Comparison of ENCODE assay signal across 19 cellular contexts in the genomic region with DNA sequence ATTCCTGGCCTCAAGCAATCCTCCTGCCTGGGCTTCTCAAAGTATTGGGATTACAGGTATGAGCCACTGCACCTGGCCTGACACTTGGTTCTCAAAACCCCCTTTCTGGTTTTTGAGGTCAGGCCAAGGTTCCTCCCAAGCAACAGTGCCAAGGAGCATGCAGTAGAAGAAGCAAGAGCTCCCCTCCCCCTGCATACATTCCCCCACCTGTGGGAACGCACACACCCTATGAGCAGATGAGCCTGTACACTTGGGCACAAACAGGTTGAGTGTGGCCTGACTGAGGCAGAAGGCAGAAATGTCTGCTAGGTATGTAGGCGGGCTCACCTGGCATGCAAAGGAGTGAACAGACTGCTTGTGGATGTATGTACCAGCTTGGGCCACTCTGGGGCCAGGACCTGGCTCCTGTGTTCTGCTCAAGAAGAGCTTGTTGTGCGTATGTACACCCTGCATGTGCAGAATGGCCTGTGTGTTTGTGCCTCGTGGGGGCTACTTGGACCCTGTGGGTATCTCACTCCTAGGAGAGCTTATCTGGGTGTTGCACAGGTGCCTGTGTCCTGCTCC. TPM values are rescaled to one million over a fixed set of nuclear protein-coding genes. Genes with fewer than 3 reads are reported as not detected.
DNase-seq lines count a peak whose midpoint lies in the region; ATAC-seq, FAIRE-seq and TF ChIP-seq lines count a peak whose summit lies in the region.
"Had no signal": no experiment of that assay in that cellular context is flagged by ENCODE, and none has a peak within 500 bp of the region (broad histone marks: within the 10 kb centered on the region; RNA-seq: fewer than 3 reads in every experiment).

No MANE protein-coding gene starts in this region.

- H3K27me3 Mint-ChIP-seq in stimulated activated naive CD8-positive, alpha-beta T cell treated with anti-CD3 and anti-CD28 coated beads, Interleukin-15, Interleukin-2, amounts not matched to agents 100 ng/mL and 50 ng/mL, for 24 hours: peaks cover 30% of the 10 kb centered on the region
- H3K27me3 Mint-ChIP-seq in activated CD8-positive, alpha-beta T cell treated with anti-CD3 and anti-CD28 coated beads for 36 hours: peaks cover 24% of the 10 kb centered on the region

- no peak overlapping the region for H2AFZ ChIP-seq in keratinocyte (ENCODE audit: control insufficient read depth, low read length)

- no peak overlapping the region for H3K27ac Mint-ChIP-seq in stimulated activated naive CD8-positive, alpha-beta T cell treated with anti-CD3 and anti-CD28 coated beads, Interleukin-15, Interleukin-2, amounts not matched to agents 100 ng/mL and 50 ng/mL, for 24 hours
- H3K27ac Mint-ChIP-seq in activated CD8-positive, alpha-beta T cell treated with anti-CD3 and anti-CD28 coated beads for 36 hours: no peak overlapping the region

- no peaks in the 10 kb centered on the region for H3K9me3 Mint-ChIP-seq in stimulated activated naive CD8-positive, alpha-beta T cell treated with anti-CD3 and anti-CD28 coated beads, Interleukin-15, Interleukin-2, amounts not matched to agents 100 ng/mL and 50 ng/mL, for 24 hours
- no peaks in the 10 kb centered on the region for H3K9me3 Mint-ChIP-seq in activated CD8-positive, alpha-beta T cell treated with anti-CD3 and anti-CD28 coated beads for 36 hours

- H3K4me3 ChIP-seq in keratinocyte (ENCODE audit: control insufficient read depth in 2 of 3, extremely low read depth in 1 of 3, insufficient read depth in 2 of 3, low read depth in 1 of 3, low read length in 3 of 3): no peak overlapping the region
- H3K4me3 ChIP-seq: thoracic aorta had no signal

- intact Hi-C loops in activated CD8-positive, alpha-beta T cell treated with anti-CD3 and anti-CD28 coated beads for 36 hours (cut with micrococcal nuclease): no loop called here

- H3K9ac ChIP-seq in keratinocyte (ENCODE audit: control insufficient read depth, extremely low read depth, insufficient read depth, low read length): no peak overlapping the region

- no peaks in the 10 kb centered on the region for H3K79me2 ChIP-seq in keratinocyte (ENCODE audit: control insufficient read depth, insufficient read depth, low read length)

- no peak for FAIRE-seq in keratinocyte (lab: Jason Lieb, UNC)
- FAIRE-seq: RCC 7860 had no signal

- no peaks in the 10 kb centered on the region for H3K36me3 ChIP-seq in keratinocyte (ENCODE audit: control insufficient read depth in 2 of 2, extremely low read depth in 1 of 2, insufficient read depth in 2 of 2, low read length in 2 of 2)
- H3K36me3 ChIP-seq: thoracic aorta had no signal

- CTCF ChIA-PET in activated CD8-positive, alpha-beta T cell treated with anti-CD3 and anti-CD28 coated beads for 36 hours (lab: Charles Lee): interaction anchor here (0.9 to 2.4 kb wide), 5 partner anchors 12 to 53 kb away, joined by 3 to 6 read pairs (median 3); no protein-coding TSS in a partner anchor

- peak overlapping the region; percentile 27 for H3K4me2 ChIP-seq in keratinocyte (ENCODE audit: control insufficient read depth, extremely low read depth, insufficient read depth, low read depth, low read length)

- no peaks in the 10 kb centered on the region for H3K9me3 ChIP-seq in keratinocyte (ENCODE audit: control insufficient read depth, low read depth, low read length)
- H3K9me3 ChIP-seq: thoracic aorta had no signal

- TF ChIP-seq CTCF in activated CD8-positive, alpha-beta T cell treated with anti-CD3 and anti-CD28 coated beads for 36 hours (IDR thresholded peaks at IDR 0.05): no peak
- no peak for TF ChIP-seq CTCF in keratinocyte (optimal IDR thresholded peaks at IDR 0.05 in 1 of 3, IDR thresholded peaks at IDR 0.05 in 1 of 3, conservative IDR thresholded peaks at IDR 0.05 in 1 of 3; ENCODE audit: extremely low read depth in 1 of 3, insufficient read depth in 2 of 3, low read length in 3 of 3)

- peaks cover 21% of the 10 kb centered on the region for H3K4me1 ChIP-seq in keratinocyte (ENCODE audit: control insufficient read depth, extremely low read depth, insufficient read depth, low read length)

- POLR2A ChIA-PET in activated CD8-positive, alpha-beta T cell treated with anti-CD3 and anti-CD28 coated beads for 36 hours (lab: Charles Lee): interaction anchor here (0.6 to 1.4 kb wide), 5 partner anchors 11 to 358 kb away, joined by 3 to 5 read pairs (median 3); partner anchors contain the start of gene FAF2

- H3K9me1 ChIP-seq in keratinocyte (ENCODE audit: control insufficient read depth, extremely low read depth, insufficient read depth, low read length): peaks cover 2% of the 10 kb centered on the region

- ATAC-seq in stimulated activated naive CD8-positive, alpha-beta T cell treated with anti-CD3 and anti-CD28 coated beads, Interleukin-15, Interleukin-2, amounts not matched to agents 100 U/mL and 50 U/mL, for 24 hours: no peak
- no peak for ATAC-seq in activated CD8-positive, alpha-beta T cell treated with anti-CD3 and anti-CD28 coated beads for 36 hours
- ATAC-seq in HG03108 (IDR thresholded peaks at IDR 0.05; ENCODE audit: unreplicated experiment) (no peak), GM18502 (IDR thresholded peaks at IDR 0.05; ENCODE audit: poor library complexity, unreplicated experiment) (no peak), GM18907 (IDR thresholded peaks at IDR 0.05; ENCODE audit: unreplicated experiment) (no peak)

- peak overlapping the region; percentile 88 for H3K4me3 Mint-ChIP-seq in stimulated activated naive CD8-positive, alpha-beta T cell treated with anti-CD3 and anti-CD28 coated beads, Interleukin-15, Interleukin-2, amounts not matched to agents 100 ng/mL and 50 ng/mL, for 24 hours
- H3K4me3 Mint-ChIP-seq in activated CD8-positive, alpha-beta T cell treated with anti-CD3 and anti-CD28 coated beads for 36 hours: peak overlapping the region; percentile 80

- H3K27me3 ChIP-seq in keratinocyte (ENCODE audit: control insufficient read depth, extremely low read depth, insufficient read depth, low read length): no peaks in the 10 kb centered on the region

- DNase-seq in stimulated activated naive CD8-positive, alpha-beta T cell treated with anti-CD3 and anti-CD28 coated beads, Interleukin-15, Interleukin-2, amounts not matched to agents 100 U/mL and 50 U/mL, for 24 hours: no peak
- DNase-seq in activated CD8-positive, alpha-beta T cell treated with anti-CD3 and anti-CD28 coated beads for 36 hours: no peak
- DNase-seq in keratinocyte (ENCODE audit: low read depth, low spot score) (no peak), AG20443 (ENCODE audit: low spot score) (no peak)
- DNase-seq: activated gamma-delta T cell treated with Interleukin-2 at 50 U/mL for 16 hours; DND-41; islet precursor cell; NCI-H1694 treated with DMSO at 0.1 percent for 48 hours; NCI-H526 treated with DMSO at 0.1 percent for 48 hours; stimulated activated CD4-positive, alpha-beta T cell treated with anti-CD3 and anti-CD28 coated beads, Interleukin-15, amount 100 ng/mL, for 24 hours had no signal

- dilution Hi-C loops in keratinocyte (cut with MboI; ENCODE audit: extremely low pct_ligation_motif_present, low sequenced_read_pairs): no loop called here

- H3K27ac ChIP-seq in keratinocyte (ENCODE audit: control insufficient read depth, insufficient read depth, low read length): no peak overlapping the region
- H3K27ac ChIP-seq: thoracic aorta had no signal

- H4K20me1 ChIP-seq in keratinocyte (ENCODE audit: control insufficient read depth, extremely low read depth, insufficient read depth, low read length): no peaks in the 10 kb centered on the region

- no peaks in the 10 kb centered on the region for H3K36me3 Mint-ChIP-seq in stimulated activated naive CD8-positive, alpha-beta T cell treated with anti-CD3 and anti-CD28 coated beads, Interleukin-15, Interleukin-2, amounts not matched to agents 100 ng/mL and 50 ng/mL, for 24 hours (ENCODE audit: low read depth)
- no peaks in the 10 kb centered on the region for H3K36me3 Mint-ChIP-seq in activated CD8-positive, alpha-beta T cell treated with anti-CD3 and anti-CD28 coated beads for 36 hours (ENCODE audit: low read depth)

- peaks cover 15% of the 10 kb centered on the region for H3K4me1 Mint-ChIP-seq in stimulated activated naive CD8-positive, alpha-beta T cell treated with anti-CD3 and anti-CD28 coated beads, Interleukin-15, Interleukin-2, amounts not matched to agents 100 ng/mL and 50 ng/mL, for 24 hours (ENCODE audit: low read depth)
- peaks cover 11% of the 10 kb centered on the region for H3K4me1 Mint-ChIP-seq in activated CD8-positive, alpha-beta T cell treated with anti-CD3 and anti-CD28 coated beads for 36 hours (ENCODE audit: low read depth)

RNA-seq across cellular contexts. Expression of gene GPRIN1, which starts 1.7 kb away (rescaled TPM):
- total RNA-seq in activated CD8-positive, alpha-beta T cell treated with anti-CD3 and anti-CD28 coated beads for 36 hours: 1 to 10 TPM; 1.6 to 2.0 TPM
- 4.0 to 4.6 TPM (median 4.4 TPM) in 3 replicates for polyA plus RNA-seq in keratinocyte
- polyA plus RNA-seq in keratinocyte (2011; ENCODE audit: low read depth): 2.4 TPM
- polyA plus RNA-seq in keratinocyte (2011; cell fraction: cytosol; rRNA removed): 3.5 and 5.5 TPM in 2 replicates
- 5.2 and 8.0 TPM in 2 replicates for polyA plus RNA-seq in keratinocyte (2011; cell fraction: nucleus; rRNA removed)
- 3.8 and 7.6 TPM in 2 replicates for polyA plus RNA-seq in keratinocyte (2012; ENCODE audit: low replicate concordance)
- 4.9 to 5.7 TPM (median 5.5 TPM) in 3 replicates for polyA minus RNA-seq in keratinocyte
- 9.0 TPM for polyA minus RNA-seq in keratinocyte (2011; cell fraction: cytosol; rRNA and poly(A)+ RNA removed)
- polyA minus RNA-seq in keratinocyte (2011; cell fraction: nucleus; rRNA and poly(A)+ RNA removed): 6.6 and 8.4 TPM in 2 replicates

RNA-seq across cellular contexts. Expression of gene SNCB, which starts 22.1 kb away (rescaled TPM):
- under 1 TPM; 0.69 to 0.79 TPM for total RNA-seq in activated CD8-positive, alpha-beta T cell treated with anti-CD3 and anti-CD28 coated beads for 36 hours
- 0.21 to 1.00 TPM (median 0.69 TPM) in 3 replicates for polyA plus RNA-seq in keratinocyte
- not detected for polyA plus RNA-seq in keratinocyte (2011; ENCODE audit: low read depth)
- 0.26 and 0.47 TPM in 2 replicates for polyA plus RNA-seq in keratinocyte (2011; cell fraction: cytosol; rRNA removed)
- 0.31 and 0.50 TPM in 2 replicates for polyA plus RNA-seq in keratinocyte (2011; cell fraction: nucleus; rRNA removed)
- 1.9 TPM in 1 of 2 replicates, not detected in the other for polyA plus RNA-seq in keratinocyte (2012; ENCODE audit: low replicate concordance)
- polyA minus RNA-seq in keratinocyte: 0.33 TPM in 1 of 3 replicates, not detected in the others
- not detected for polyA minus RNA-seq in keratinocyte (2011; cell fraction: cytosol; rRNA and poly(A)+ RNA removed)
- not detected in 2 replicates for polyA minus RNA-seq in keratinocyte (2011; cell fraction: nucleus; rRNA and poly(A)+ RNA removed)
- total RNA-seq: mononuclear cell; T-helper 1 cell treated with Interleukin-12 subunit alpha and Interleukin-12 subunit beta and Interleukin-4 antibody, amounts not matched to agents 30 ng/mL and 1 ng/mL, for 36 hours; thoracic aorta had no signal

RNA-seq across cellular contexts. Expression of gene EIF4E1B, which starts 22.3 kb away (rescaled TPM):
- not detected for total RNA-seq in activated CD8-positive, alpha-beta T cell treated with anti-CD3 and anti-CD28 coated beads for 36 hours
- not detected in 3 replicates for polyA plus RNA-seq in keratinocyte
- polyA plus RNA-seq in keratinocyte (2011; ENCODE audit: low read depth): not detected
- not detected in 2 replicates for polyA plus RNA-seq in keratinocyte (2011; cell fraction: cytosol; rRNA removed)
- polyA plus RNA-seq in keratinocyte (2011; cell fraction: nucleus; rRNA removed): not detected in 2 replicates
- polyA plus RNA-seq in keratinocyte (2012; ENCODE audit: low replicate concordance): not detected in 2 replicates
- not detected in 3 replicates for polyA minus RNA-seq in keratinocyte
- polyA minus RNA-seq in keratinocyte (2011; cell fraction: cytosol; rRNA and poly(A)+ RNA removed): not detected
- polyA minus RNA-seq in keratinocyte (2011; cell fraction: nucleus; rRNA and poly(A)+ RNA removed): not detected in 2 replicates
- total RNA-seq: pulmonary artery endothelial cell; T-helper 1 cell treated with Interleukin-12 subunit alpha and Interleukin-12 subunit beta and Interleukin-4 antibody, amounts not matched to agents 30 ng/mL and 1 ng/mL, for 36 hours; thoracic aorta had no signal

RNA-seq across cellular contexts. Expression of gene TSPAN17, which starts 39.1 kb away (rescaled TPM):
- 10 to 100 TPM; 24.6 to 26.3 TPM for total RNA-seq in activated CD8-positive, alpha-beta T cell treated with anti-CD3 and anti-CD28 coated beads for 36 hours
- polyA plus RNA-seq in keratinocyte: 53.1 to 72.7 TPM (median 57.2 TPM) in 3 replicates
- polyA plus RNA-seq in keratinocyte (2011; ENCODE audit: low read depth): 3.8 TPM
- 33.1 and 58.3 TPM in 2 replicates for polyA plus RNA-seq in keratinocyte (2011; cell fraction: cytosol; rRNA removed)
- 59.8 and 61.6 TPM in 2 replicates for polyA plus RNA-seq in keratinocyte (2011; cell fraction: nucleus; rRNA removed)
- 23.9 and 59.0 TPM in 2 replicates for polyA plus RNA-seq in keratinocyte (2012; ENCODE audit: low replicate concordance)
- 53.3 to 88.0 TPM (median 60.3 TPM) in 3 replicates for polyA minus RNA-seq in keratinocyte
- polyA minus RNA-seq in keratinocyte (2011; cell fraction: cytosol; rRNA and poly(A)+ RNA removed): 96.5 TPM
- polyA minus RNA-seq in keratinocyte (2011; cell fraction: nucleus; rRNA and poly(A)+ RNA removed): 34.6 and 35.3 TPM in 2 replicates

RNA-seq across cellular contexts. Expression of gene CDHR2, which starts 59.1 kb away (rescaled TPM):
- total RNA-seq in activated CD8-positive, alpha-beta T cell treated with anti-CD3 and anti-CD28 coated beads for 36 hours: under 1 TPM; 0.23 to 0.47 TPM
- 0.01 TPM in 2 of 3 replicates, not detected in the other for polyA plus RNA-seq in keratinocyte
- not detected for polyA plus RNA-seq in keratinocyte (2011; ENCODE audit: low read depth)
- polyA plus RNA-seq in keratinocyte (2011; cell fraction: cytosol; rRNA removed): not detected in 2 replicates
- polyA plus RNA-seq in keratinocyte (2011; cell fraction: nucleus; rRNA removed): 0.03 TPM in 1 of 2 replicates, not detected in the other
- 0.24 TPM in 1 of 2 replicates, not detected in the other for polyA plus RNA-seq in keratinocyte (2012; ENCODE audit: low replicate concordance)
- polyA minus RNA-seq in keratinocyte: 0.07 TPM in 1 of 3 replicates, not detected in the others
- polyA minus RNA-seq in keratinocyte (2011; cell fraction: cytosol; rRNA and poly(A)+ RNA removed): not detected
- polyA minus RNA-seq in keratinocyte (2011; cell fraction: nucleus; rRNA and poly(A)+ RNA removed): not detected in 2 replicates
- total RNA-seq: pulmonary artery endothelial cell, thoracic aorta had no signal
